In the genomic region with DNA sequence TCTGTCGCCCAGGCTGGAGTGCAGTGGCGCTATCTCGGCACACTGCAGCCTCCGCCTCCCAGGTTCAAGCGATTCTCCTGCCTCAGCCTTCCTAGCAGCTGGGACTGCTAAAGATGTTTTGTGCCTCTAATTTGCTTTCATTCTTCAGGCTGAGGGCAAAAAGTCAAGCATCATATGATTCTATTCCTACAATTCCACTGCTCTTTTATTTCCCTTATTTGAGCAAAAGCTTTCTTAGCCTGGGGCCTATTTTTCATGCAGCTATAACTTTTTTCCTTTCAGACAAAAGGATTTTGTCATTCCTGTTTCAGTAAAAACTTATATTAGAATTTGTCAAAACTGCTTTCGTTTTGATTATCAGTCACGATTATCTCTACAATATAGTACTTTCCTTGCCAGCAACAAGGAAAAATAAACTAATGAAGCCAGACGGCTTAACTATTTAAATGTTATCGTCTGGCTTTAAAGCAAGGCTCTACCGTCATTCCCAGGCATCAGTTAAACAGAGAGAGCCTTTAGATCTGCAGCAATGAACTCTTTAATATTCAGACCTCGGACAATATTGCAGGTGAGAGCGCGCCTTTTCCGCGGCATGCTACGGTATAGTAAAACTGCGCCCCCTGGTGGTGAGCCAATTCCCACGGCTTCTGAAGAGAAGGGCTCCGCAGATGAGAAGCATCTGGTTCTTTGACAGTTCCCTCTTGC, we compare ENCODE assay signal across 9 cellular contexts. TPM values are rescaled to one million over a fixed set of nuclear protein-coding genes. Genes with fewer than 3 reads are reported as not detected.
DNase-seq lines count a peak whose midpoint lies in the region; ATAC-seq, FAIRE-seq and TF ChIP-seq lines count a peak whose summit lies in the region.
"Had no signal": no experiment of that assay in that cellular context is flagged by ENCODE, and none has a peak within 500 bp of the region (broad histone marks: within the 10 kb centered on the region; RNA-seq: fewer than 3 reads in every experiment).

No MANE protein-coding gene starts in this region.

- peak; percentile 31 for ATAC-seq in HG03103 (IDR thresholded peaks at IDR 0.05; ENCODE audit: low read depth, unreplicated experiment)

- H3K36me3 ChIP-seq in breast epithelium, result no peaks in the 10 kb centered on the region
- no peaks in the 10 kb centered on the region for H3K36me3 ChIP-seq in kidney (ENCODE audit: control insufficient read depth in 1 of 2, insufficient read depth in 2 of 2, low read length in 2 of 2)

- no peaks in the 10 kb centered on the region for H3K9me3 ChIP-seq in breast epithelium
- H3K9me3 ChIP-seq in kidney (ENCODE audit: control insufficient read depth in 1 of 2, low read length in 2 of 2), result no peaks in the 10 kb centered on the region

- intact Hi-C loops in breast epithelium (cut with DNase I; ENCODE audit: low total_unique reads) (loop anchor here (10.0 kb wide), 1 partner anchor 332 kb away; no protein-coding TSS in a partner anchor), kidney (cut with DNase I) (loop anchor here (10.0 kb wide), 1 partner anchor 92 kb away; no protein-coding TSS in a partner anchor)

- H3K9ac ChIP-seq in kidney (ENCODE audit: low read length in 2 of 2), result peak overlapping the region in 1 of 2 donors; percentile 29

- H3K27me3 ChIP-seq in breast epithelium, result no peaks in the 10 kb centered on the region

- H3K4me3 ChIP-seq in breast epithelium (peak overlapping the region; percentile 40 to 94 (median 87)), kidney (ENCODE audit: low read length in 2 of 2) (peak overlapping the region; percentile 70 to 74)

- TF ChIP-seq CTCF in VCaP (conservative IDR thresholded peaks at IDR 0.05) (peak; percentile 93), breast epithelium (IDR thresholded peaks at IDR 0.05) (peak; percentile 78 to 86 (median 80)), kidney (IDR thresholded peaks at IDR 0.05; ENCODE audit: borderline replicate concordance, extremely low read depth, insufficient read depth) (peak; percentile 92)

- no peak for TF ChIP-seq POLR2A in breast epithelium (IDR thresholded peaks at IDR 0.05)

- FAIRE-seq in kidney (lab: Jason Lieb, UNC), result no peak
- FAIRE-seq: A204.1 had no signal

- DNase-seq in SKM-1 treated with dmso at 0.1 percent for 144 hours (lab: John Stamatoyannopoulos, UW; ENCODE audit: unreplicated experiment), result peak; percentile 20
- DNase-seq in SKM-1 (lab: John Stamatoyannopoulos, UW; ENCODE audit: unreplicated experiment), result no peak
- DNase-seq in NCI-H2196 (lab: John Stamatoyannopoulos, UW; ENCODE audit: unreplicated experiment), result peak; percentile 89
- peak; percentile 78 to 93 for DNase-seq in breast epithelium (ENCODE audit: low spot score in 2 of 2)
- DNase-seq in kidney, result peak; percentile 93
- peak; percentile 76 to 89 (median 87) for DNase-seq in stimulated activated CD4-positive, alpha-beta T cell treated with anti-CD3 and anti-CD28 coated beads, Interleukin-12 subunit alpha, Interleukin-12 subunit beta, amount 100 ng/mL, for 48 hours (ENCODE audit: low read depth in 2 of 3, low spot score in 1 of 3)

- H3K27ac ChIP-seq in VCaP, result peak overlapping the region; percentile 46; the same call in 1 of the 2 replicates
- H3K27ac ChIP-seq in breast epithelium, result peak overlapping the region in 1 of 2 donors; percentile 14
- H3K27ac ChIP-seq in kidney (ENCODE audit: low read depth in 2 of 2, low read length in 2 of 2), result no peak overlapping the region

- peaks cover 0 to 4% of the 10 kb centered on the region in 2 donors for H3K4me1 ChIP-seq in breast epithelium
- H3K4me1 ChIP-seq in kidney (ENCODE audit: control insufficient read depth in 1 of 2, insufficient read depth in 1 of 2, low read depth in 1 of 2, low read length in 2 of 2), result peaks cover 0 to 6% of the 10 kb centered on the region in 2 donors

RNA-seq across cellular contexts. Expression of gene SLC2A13, which starts 1.4 kb away (rescaled TPM):
- 10 to 100 TPM; 17.1 to 32.2 (median 22.0) TPM for total RNA-seq in breast epithelium
- 18.6 TPM for total RNA-seq in kidney
- 3.9 TPM for polyA plus RNA-seq in kidney (ENCODE audit: insufficient read depth, low read depth, low replicate concordance)
